Comparison of ENCODE assay signal across 18 cellular contexts in genomic region chr12:14963520-14963919, GRCh38. TPM values are rescaled to one million over a fixed set of nuclear protein-coding genes. Genes with fewer than 3 reads are reported as not detected.
A peak's percentile ranks its signal among the peaks of the same experiment; 100 is the strongest.
DNase-seq lines count a peak whose midpoint lies in the region; ATAC-seq, FAIRE-seq and TF ChIP-seq lines count a peak whose summit lies in the region.
"Had no signal": no experiment of that assay in that cellular context is flagged by ENCODE, and none has a peak within 500 bp of the region (broad histone marks: within the 10 kb centered on the region; RNA-seq: fewer than 3 reads in every experiment).

No MANE protein-coding gene starts in this region.

- no peak overlapping the region for H4K8ac ChIP-seq in trophoblast cell (ENCODE audit: low read depth, low read length)

- no peak overlapping the region for H2AFZ ChIP-seq in trophoblast cell (ENCODE audit: insufficient read depth, low read length, poor library complexity)
- no peak overlapping the region for H2AFZ ChIP-seq in osteoblast (ENCODE audit: low read length)

- no peak overlapping the region for H2AK5ac ChIP-seq in trophoblast cell (ENCODE audit: low read length)

- no peak overlapping the region for H3K4me2 ChIP-seq in trophoblast cell (ENCODE audit: low read length)
- no peak overlapping the region for H3K4me2 ChIP-seq in osteoblast (ENCODE audit: insufficient read depth, low read length)

- H3K9me3 Mint-ChIP-seq in activated CD4-positive, alpha-beta T cell treated with anti-CD3 and anti-CD28 coated beads, Interleukin-2, amount 10 ng/mL, durations not matched to agents 7 days and 5 days: peaks cover 5% of the 10 kb centered on the region
- H3K9me3 Mint-ChIP-seq in activated naive CD4-positive, alpha-beta T cell treated with anti-CD3 and anti-CD28 coated beads, Interleukin-2, amount 50 U/mL, for 72 hours: peaks cover 5 to 7% of the 10 kb centered on the region in 2 donors

- no peak overlapping the region for H4K91ac ChIP-seq in trophoblast cell (ENCODE audit: low read depth, low read length)

- H3K4me3 ChIP-seq in trophoblast cell (ENCODE audit: low read depth, low read length) (no peak overlapping the region), kidney (ENCODE audit: low read length in 2 of 2) (no peak overlapping the region), osteoblast (ENCODE audit: insufficient read depth, low read length) (no peak overlapping the region)
- H3K4me3 ChIP-seq: psoas muscle, suprapubic skin had no signal

- H3K9me3 ChIP-seq in KOPT-K1 (ENCODE audit: insufficient read depth, low read length, poor library complexity, severe bottlenecking) (no peaks in the 10 kb centered on the region), trophoblast cell (ENCODE audit: insufficient read depth, low read depth, low read length) (no peaks in the 10 kb centered on the region), kidney (ENCODE audit: control insufficient read depth in 1 of 2, low read length in 2 of 2) (no peaks in the 10 kb centered on the region), osteoblast (ENCODE audit: low read depth, low read length) (no peaks in the 10 kb centered on the region)
- H3K9me3 ChIP-seq: psoas muscle, suprapubic skin had no signal

- no peak for TF ChIP-seq CTCF in kidney (IDR thresholded peaks at IDR 0.05; ENCODE audit: borderline replicate concordance, extremely low read depth, insufficient read depth)
- no peak for TF ChIP-seq CTCF in osteoblast (IDR thresholded peaks at IDR 0.05; ENCODE audit: extremely low read depth, low read depth, low read length)

- peaks cover 11 to 19% of the 10 kb centered on the region in 2 experiments for H3K4me1 ChIP-seq in trophoblast cell (ENCODE audit: control insufficient read depth in 1 of 2, insufficient read depth in 2 of 2, low read length in 2 of 2)
- H3K4me1 ChIP-seq in kidney (ENCODE audit: control insufficient read depth in 1 of 2, insufficient read depth in 1 of 2, low read depth in 1 of 2, low read length in 2 of 2): peaks cover 0 to 3% of the 10 kb centered on the region in 2 donors
- H3K4me1 ChIP-seq in osteoblast (ENCODE audit: insufficient read depth, low read length): peaks cover 8% of the 10 kb centered on the region
- H3K4me1 ChIP-seq: psoas muscle had no signal

- no peak overlapping the region for H3K18ac ChIP-seq in trophoblast cell (ENCODE audit: low read length)

- no peak overlapping the region for H2BK120ac ChIP-seq in trophoblast cell (ENCODE audit: insufficient read depth, low read length, poor library complexity)

- H4K20me1 ChIP-seq in osteoblast (ENCODE audit: insufficient read depth, low read length): no peaks in the 10 kb centered on the region

- H3K23ac ChIP-seq in trophoblast cell (ENCODE audit: low read length): no peak overlapping the region

- POLR2A ChIA-PET in activated CD4-positive, alpha-beta T cell treated with anti-CD3 and anti-CD28 coated beads, Interleukin-2, amount 10 ng/mL, durations not matched to agents 7 days and 5 days (lab: Charles Lee): interaction anchor here (0.6 kb wide), 1 partner anchor 193 kb away, joined by 3 read pairs; no protein-coding TSS in a partner anchor

- H3K14ac ChIP-seq in trophoblast cell (ENCODE audit: low read length): no peak overlapping the region

- H3K4ac ChIP-seq in trophoblast cell (ENCODE audit: low read depth, low read length): no peak overlapping the region

- peak overlapping the region; percentile 99 for H3K27ac Mint-ChIP-seq in activated CD4-positive, alpha-beta T cell treated with anti-CD3 and anti-CD28 coated beads, Interleukin-2, amount 10 ng/mL, durations not matched to agents 7 days and 5 days
- H3K27ac Mint-ChIP-seq in activated naive CD4-positive, alpha-beta T cell treated with anti-CD3 and anti-CD28 coated beads, Interleukin-2, amount 50 U/mL, for 72 hours: peak overlapping the region; percentile 1 to 99

- H3K27ac ChIP-seq in KOPT-K1 (ENCODE audit: low read depth, low read length, poor library complexity, severe bottlenecking) (peak overlapping the region; percentile 99), trophoblast cell (ENCODE audit: low read depth, low read length) (no peak overlapping the region), kidney (ENCODE audit: low read depth in 2 of 2, low read length in 2 of 2) (peak overlapping the region in 1 of 2 donors; percentile 2), osteoblast (ENCODE audit: low read depth, low read length) (no peak overlapping the region)
- H3K27ac ChIP-seq: brain microvascular endothelial cell, psoas muscle, suprapubic skin had no signal

- H2BK5ac ChIP-seq in trophoblast cell (ENCODE audit: low read depth, low read length, poor library complexity): no peak overlapping the region

- H3K4me1 Mint-ChIP-seq in activated CD4-positive, alpha-beta T cell treated with anti-CD3 and anti-CD28 coated beads, Interleukin-2, amount 10 ng/mL, durations not matched to agents 7 days and 5 days: peaks cover 32% of the 10 kb centered on the region

- H4K12ac ChIP-seq in trophoblast cell (ENCODE audit: low read depth, low read length): no peak overlapping the region

- no peak overlapping the region for H3K9ac ChIP-seq in trophoblast cell (ENCODE audit: low read length)
- H3K9ac ChIP-seq in kidney (ENCODE audit: low read length in 2 of 2): no peak overlapping the region

- H3K4me3 Mint-ChIP-seq in activated CD4-positive, alpha-beta T cell treated with anti-CD3 and anti-CD28 coated beads, Interleukin-2, amount 10 ng/mL, durations not matched to agents 7 days and 5 days: peak overlapping the region; percentile 10

- peak overlapping the region; percentile 2 for H2BK12ac ChIP-seq in trophoblast cell (ENCODE audit: low read length)

- H3K27me3 ChIP-seq in trophoblast cell (ENCODE audit: insufficient read depth, low read length) (no peaks in the 10 kb centered on the region), osteoblast (ENCODE audit: insufficient read depth, low read length) (no peaks in the 10 kb centered on the region)
- H3K27me3 ChIP-seq: brain microvascular endothelial cell, suprapubic skin had no signal

- intact Hi-C loops in kidney (cut with DNase I): no loop called here

- CTCF ChIA-PET in activated CD4-positive, alpha-beta T cell treated with anti-CD3 and anti-CD28 coated beads, Interleukin-2, amount 10 ng/mL, durations not matched to agents 7 days and 5 days (lab: Charles Lee): interaction anchor here (0.6 kb wide), 2 partner anchors 32 to 537 kb away, joined by 4 to 5 read pairs; no protein-coding TSS in a partner anchor

- WGBS in trophoblast cell (ENCODE audit: extremely low coverage, insufficient coverage, insufficient read length): 100% methylated on average over 1 of the region's 7 CpGs

- no peak for DNase-seq in activated CD4-positive, alpha-beta T cell treated with anti-CD3 and anti-CD28 coated beads, Interleukin-2, amount 10 ng/mL, durations not matched to agents 7 days and 5 days
- no peak for DNase-seq in activated CD4-positive, alpha-beta T cell treated with anti-CD3 and anti-CD28 coated beads for 48 hours
- DNase-seq in activated naive CD4-positive, alpha-beta T cell treated with anti-CD3 and anti-CD28 coated beads, Interleukin-2, amount 50 U/mL, for 72 hours (ENCODE audit: low spot score in 2 of 2): no peak
- DNase-seq in trophoblast cell (peak in 1 of 2 donors; percentile 62), kidney (no peak), activated gamma-delta T cell (lab: John Stamatoyannopoulos, UW) (no peak), osteoblast (ENCODE audit: insufficient read length, low spot score, missing footprints) (no peak)
- DNase-seq: activated CD4-positive, CD25-positive, alpha-beta regulatory T cell treated with anti-CD3 and anti-CD28 coated beads, Interleukin-2, amount 50 U/mL, for 72 hours; brain microvascular endothelial cell; effector CD4-positive, alpha-beta T cell; hypothalamus; NCI-H187; NCI-H524; psoas muscle; SW 1271 had no signal

- no peak for ATAC-seq in activated naive CD4-positive, alpha-beta T cell treated with anti-CD3 and anti-CD28 coated beads, Interleukin-2, amount 50 U/mL, for 72 hours
- ATAC-seq: Panc1, psoas muscle had no signal

- H3K79me2 ChIP-seq in trophoblast cell (ENCODE audit: control insufficient read depth, insufficient read depth, low read length, poor library complexity) (no peaks in the 10 kb centered on the region), osteoblast (ENCODE audit: insufficient read depth, low read length) (no peaks in the 10 kb centered on the region)

- no peak for FAIRE-seq in kidney (lab: Jason Lieb, UNC)

- no peaks in the 10 kb centered on the region for H3K27me3 Mint-ChIP-seq in activated CD4-positive, alpha-beta T cell treated with anti-CD3 and anti-CD28 coated beads, Interleukin-2, amount 10 ng/mL, durations not matched to agents 7 days and 5 days

- H3K36me3 ChIP-seq in KOPT-K1 (ENCODE audit: insufficient read depth, low read length): peaks cover 16% of the 10 kb centered on the region
- H3K36me3 ChIP-seq in trophoblast cell (ENCODE audit: control insufficient read depth in 1 of 2, insufficient read depth in 2 of 2, low read length in 2 of 2): no peaks in the 10 kb centered on the region
- no peaks in the 10 kb centered on the region for H3K36me3 ChIP-seq in kidney (ENCODE audit: control insufficient read depth in 1 of 2, insufficient read depth in 2 of 2, low read length in 2 of 2)
- no peaks in the 10 kb centered on the region for H3K36me3 ChIP-seq in osteoblast (ENCODE audit: insufficient read depth, low read length)
- H3K36me3 ChIP-seq: brain microvascular endothelial cell, suprapubic skin had no signal

- H3K79me1 ChIP-seq in trophoblast cell (ENCODE audit: low read length): peaks cover 18% of the 10 kb centered on the region

- H3K36me3 Mint-ChIP-seq in activated CD4-positive, alpha-beta T cell treated with anti-CD3 and anti-CD28 coated beads, Interleukin-2, amount 10 ng/mL, durations not matched to agents 7 days and 5 days (ENCODE audit: low read depth): peaks cover 31% of the 10 kb centered on the region
- peaks cover 30 to 36% of the 10 kb centered on the region in 2 donors for H3K36me3 Mint-ChIP-seq in activated naive CD4-positive, alpha-beta T cell treated with anti-CD3 and anti-CD28 coated beads, Interleukin-2, amount 50 U/mL, for 72 hours

RNA-seq across cellular contexts. Expression of gene ARHGDIB, which starts 2.1 kb away (rescaled TPM):
- total RNA-seq in activated CD4-positive, alpha-beta T cell treated with anti-CD3 and anti-CD28 coated beads, Interleukin-2, amount 10 ng/mL, durations not matched to agents 7 days and 5 days: 1,000 to 10,000 TPM; 1,588 to 1,891 TPM
- total RNA-seq in activated naive CD4-positive, alpha-beta T cell treated with anti-CD3 and anti-CD28 coated beads, Interleukin-2, amount 50 U/mL, for 72 hours: 100 to 1,000 TPM; 667 to 811 TPM
- polyA plus RNA-seq in trophoblast cell (2013): 144 and 156 TPM in 2 replicates
- total RNA-seq in kidney (151 TPM), osteoblast (1.5 and 7.2 TPM in 2 replicates)
- 127 TPM for polyA plus RNA-seq in kidney (ENCODE audit: insufficient read depth, low read depth, low replicate concordance)

RNA-seq across cellular contexts. Expression of gene PDE6H, which starts 9.3 kb away (rescaled TPM):
- total RNA-seq in activated CD4-positive, alpha-beta T cell treated with anti-CD3 and anti-CD28 coated beads, Interleukin-2, amount 10 ng/mL, durations not matched to agents 7 days and 5 days: not detected
- not detected for total RNA-seq in activated naive CD4-positive, alpha-beta T cell treated with anti-CD3 and anti-CD28 coated beads, Interleukin-2, amount 50 U/mL, for 72 hours
- polyA plus RNA-seq in trophoblast cell (2013): not detected in 2 replicates
- not detected for total RNA-seq in kidney
- polyA plus RNA-seq in kidney (ENCODE audit: insufficient read depth, low read depth, low replicate concordance): not detected
- not detected in 2 replicates for total RNA-seq in osteoblast
- total RNA-seq: psoas muscle, suprapubic skin had no signal
- polyA plus RNA-seq: psoas muscle had no signal

RNA-seq across cellular contexts. Expression of gene ERP27, which starts 25.2 kb away (rescaled TPM):
- total RNA-seq in activated CD4-positive, alpha-beta T cell treated with anti-CD3 and anti-CD28 coated beads, Interleukin-2, amount 10 ng/mL, durations not matched to agents 7 days and 5 days: 10 to 100 TPM in 1 of 2 experiments, 1 to 10 TPM in 1; 8.3 to 11.3 TPM
- total RNA-seq in activated naive CD4-positive, alpha-beta T cell treated with anti-CD3 and anti-CD28 coated beads, Interleukin-2, amount 50 U/mL, for 72 hours: 1 to 10 TPM; 1.5 to 5.0 TPM
- polyA plus RNA-seq in trophoblast cell (2013): 42.0 and 49.0 TPM in 2 replicates
- 11.0 TPM for total RNA-seq in kidney
- polyA plus RNA-seq in kidney (ENCODE audit: insufficient read depth, low read depth, low replicate concordance): 35.3 TPM
- not detected in 2 replicates for total RNA-seq in osteoblast

Comparison
In these comparisons a context has a peak if more than half of its experiments do, and no peak if none do; other contexts are left out.
1. RNA of gene ARHGDIB, which starts 2.1 kb away (total RNA-seq): 1,588 to 1,891 TPM in activated CD4-positive, alpha-beta T cell treated with anti-CD3 and anti-CD28 coated beads, Interleukin-2, amount 10 ng/mL, durations not matched to agents 7 days and 5 days, 667 to 811 TPM in activated naive CD4-positive, alpha-beta T cell treated with anti-CD3 and anti-CD28 coated beads, Interleukin-2, amount 50 U/mL, for 72 hours and 151 TPM in kidney (single experiment); 1.5 to 7.2 TPM in osteoblast; every median in the first group is over 10 times any median in the second.